In the genomic region with DNA sequence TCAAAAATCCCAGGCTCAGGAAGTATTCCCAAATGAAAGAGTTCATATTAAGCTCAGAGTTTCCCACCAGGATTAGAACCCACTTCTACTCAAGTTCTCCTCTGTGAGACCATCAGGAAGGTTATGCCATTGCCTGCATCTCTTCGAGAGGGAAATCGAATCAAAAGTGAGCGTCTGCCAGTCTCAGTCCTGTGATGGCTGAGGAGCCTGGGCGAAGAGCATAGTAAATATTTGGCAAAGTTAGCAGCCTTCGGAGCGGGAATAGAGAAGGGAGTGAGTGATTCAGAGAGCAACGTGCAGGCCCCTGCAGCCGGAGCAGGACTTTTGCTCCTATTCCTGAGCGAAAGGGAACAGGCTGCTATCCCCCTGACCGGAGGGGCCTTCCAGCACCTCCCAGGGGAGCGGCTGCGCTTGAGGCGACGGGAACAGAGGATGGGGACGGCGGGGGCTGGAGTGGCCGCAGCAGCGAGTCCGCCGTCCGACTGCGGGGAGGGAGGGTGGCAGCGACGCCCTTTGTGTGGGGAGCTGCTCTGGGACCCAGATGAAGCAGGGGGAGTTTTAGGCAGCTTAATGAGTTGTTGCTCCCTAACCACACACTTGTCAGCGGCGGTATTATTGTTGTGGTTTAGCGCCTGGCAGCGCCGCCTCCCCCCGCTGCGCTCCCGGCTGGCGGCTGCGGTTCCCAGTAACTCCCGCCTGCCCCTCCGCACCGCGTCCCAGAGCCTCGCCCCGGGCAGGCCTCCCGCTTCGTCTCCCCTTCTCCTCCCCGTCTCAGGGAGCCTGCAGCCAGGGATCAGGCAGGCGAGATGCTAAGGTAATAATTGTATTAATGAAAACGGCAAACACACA, we compare ENCODE assay signal across 8 cellular contexts. TPM values are rescaled to one million over a fixed set of nuclear protein-coding genes. Genes with fewer than 3 reads are reported as not detected.
A peak's percentile ranks its signal among the peaks of the same experiment; 100 is the strongest.
DNase-seq lines count a peak whose midpoint lies in the region; ATAC-seq, FAIRE-seq and TF ChIP-seq lines count a peak whose summit lies in the region.

No MANE protein-coding gene starts in this region.

- H3K4me3 ChIP-seq in mucosa of descending colon: no peak overlapping the region

- H3K4me3 Mint-ChIP-seq in CD4-positive, alpha-beta T cell: peak overlapping the region; percentile 70

- CTCF ChIA-PET in CD4-positive, alpha-beta T cell (lab: Charles Lee): interaction anchor here (1.0 to 1.1 kb wide), 2 partner anchors 45 to 49 kb away, joined by 3 to 4 read pairs; a partner anchor contains a TSS

- peak in 3 of 10 experiments; percentile 5 to 20 (median 5) for DNase-seq in CD4-positive, alpha-beta T cell
- DNase-seq in SW480 (ENCODE audit: low spot score): peak; percentile 60
- DNase-seq in effector CD8-positive, alpha-beta T cell (lab: John Stamatoyannopoulos, UW): peak; percentile 10
- peak in 1 of 3 donors; percentile 32 for DNase-seq in mucosa of descending colon
- DNase-seq in urothelium cell line (ENCODE audit: low spot score): peak; percentile 30
- DNase-seq in epidermal melanocyte (ENCODE audit: insufficient read length, low spot score): no peak
- DNase-seq in SK-N-DZ (ENCODE audit: low spot score): no peak

- no peak for TF ChIP-seq CTCF in CD4-positive, alpha-beta T cell (IDR thresholded peaks at IDR 0.05)
- TF ChIP-seq CTCF in mucosa of descending colon (IDR thresholded peaks at IDR 0.05): no peak

- intact Hi-C loops in CD4-positive, alpha-beta T cell (cut with DNase I, micrococcal nuclease): no loop called here
- intact Hi-C loops in mucosa of descending colon (cut with DNase I, micrococcal nuclease): no loop called here

- H3K4me1 Mint-ChIP-seq in CD4-positive, alpha-beta T cell (ENCODE audit: low read depth): peaks cover 31% of the 10 kb centered on the region

- no peak overlapping the region for H3K27ac ChIP-seq in CD4-positive, alpha-beta T cell (ENCODE audit: low read depth, low read length)

- POLR2A ChIA-PET in CD4-positive, alpha-beta T cell (lab: Charles Lee): interaction anchor here (0.6 to 1.8 kb wide), 2 partner anchors 29 to 45 kb away, joined by 4 to 6 read pairs; a partner anchor contains a TSS

- H3K27ac Mint-ChIP-seq in CD4-positive, alpha-beta T cell: no peak overlapping the region

- H3K27me3 ChIP-seq in CD4-positive, alpha-beta T cell (ENCODE audit: control insufficient read depth, insufficient read depth, low read length): peaks cover 42% of the 10 kb centered on the region

- ATAC-seq in CD4-positive, alpha-beta T cell (ENCODE audit: poor library complexity): peak; percentile 72
- peak; percentile 65 for ATAC-seq in GM21825 (IDR thresholded peaks at IDR 0.05; ENCODE audit: unreplicated experiment)
- peak; percentile 59 for ATAC-seq in mucosa of descending colon

- no peaks in the 10 kb centered on the region for H3K36me3 ChIP-seq in mucosa of descending colon (ENCODE audit: low read depth)

- H3K9me3 ChIP-seq in CD4-positive, alpha-beta T cell (ENCODE audit: control insufficient read depth, low read length): no peaks in the 10 kb centered on the region
- H3K9me3 ChIP-seq in mucosa of descending colon: no peaks in the 10 kb centered on the region

- no peaks in the 10 kb centered on the region for H3K36me3 Mint-ChIP-seq in CD4-positive, alpha-beta T cell (ENCODE audit: low read depth)

- FAIRE-seq in urothelium cell line (lab: Jason Lieb, UNC): no peak

- no peaks in the 10 kb centered on the region for H3K9me3 Mint-ChIP-seq in CD4-positive, alpha-beta T cell

- peaks cover 69% of the 10 kb centered on the region for H3K27me3 Mint-ChIP-seq in CD4-positive, alpha-beta T cell

- H3K4me1 ChIP-seq in mucosa of descending colon (ENCODE audit: low read depth): peaks cover 11% of the 10 kb centered on the region

RNA-seq across cellular contexts. Expression of a gene that starts 21.7 kb away (rescaled TPM):
- 1 to 10 TPM in 1 of 2 experiments, under 1 TPM in 1; 0.84 to 1.4 TPM for total RNA-seq in CD4-positive, alpha-beta T cell
- total RNA-seq in mucosa of descending colon: 1 to 10 TPM; 1.7 to 5.3 (median 2.0) TPM
- polyA plus RNA-seq in SK-N-DZ (2014; cell fraction: cytosol; rRNA removed): 4.6 and 5.8 TPM in 2 replicates
- polyA plus RNA-seq in SK-N-DZ (2014; cell fraction: nucleus; rRNA removed): 4.3 and 7.7 TPM in 2 replicates

RNA-seq across cellular contexts. Expression of a gene that starts 34.0 kb away (rescaled TPM):
- under 1 TPM in 1 of 2 experiments, not detected in 1; 0.28 TPM for total RNA-seq in CD4-positive, alpha-beta T cell
- 100 to 1,000 TPM in 2 of 3 donors, 10 to 100 TPM in 1; 78.6 to 268 (median 126) TPM for total RNA-seq in mucosa of descending colon
- polyA plus RNA-seq in SK-N-DZ (2014; cell fraction: cytosol; rRNA removed): 0.21 and 0.41 TPM in 2 replicates
- 1.2 and 2.7 TPM in 2 replicates for polyA plus RNA-seq in SK-N-DZ (2014; cell fraction: nucleus; rRNA removed)

RNA-seq across cellular contexts. Expression of a gene that starts 44.1 kb away (rescaled TPM):
- total RNA-seq in CD4-positive, alpha-beta T cell: under 1 TPM; 0.38 to 0.64 TPM
- total RNA-seq in mucosa of descending colon: 10 to 100 TPM in 1 of 3 donors, 1 to 10 TPM in 2; 7.7 to 11.5 (median 8.4) TPM
- polyA plus RNA-seq in SK-N-DZ (2014; cell fraction: cytosol; rRNA removed): 0.27 TPM in 1 of 2 replicates, not detected in the other
- polyA plus RNA-seq in SK-N-DZ (2014; cell fraction: nucleus; rRNA removed): 0.22 and 0.64 TPM in 2 replicates

RNA-seq across cellular contexts. Expression of a gene that starts 44.3 kb away (rescaled TPM):
- total RNA-seq in CD4-positive, alpha-beta T cell: under 1 TPM in 1 of 2 experiments, not detected in 1; 0.16 TPM
- 1 to 10 TPM; 4.6 to 6.9 (median 5.8) TPM for total RNA-seq in mucosa of descending colon
- 13.8 and 15.5 TPM in 2 replicates for polyA plus RNA-seq in SK-N-DZ (2014; cell fraction: cytosol; rRNA removed)
- polyA plus RNA-seq in SK-N-DZ (2014; cell fraction: nucleus; rRNA removed): 8.9 and 13.1 TPM in 2 replicates

RNA-seq across cellular contexts. Expression of a gene that starts 44.5 kb away (rescaled TPM):
- 1 to 10 TPM; 4.5 to 5.6 TPM for total RNA-seq in CD4-positive, alpha-beta T cell
- 100 to 1,000 TPM in 2 of 3 donors, 10 to 100 TPM in 1; 81.7 to 232 (median 147) TPM for total RNA-seq in mucosa of descending colon
- polyA plus RNA-seq in SK-N-DZ (2014; cell fraction: cytosol; rRNA removed): 0.52 and 2.0 TPM in 2 replicates
- 0.82 and 1.5 TPM in 2 replicates for polyA plus RNA-seq in SK-N-DZ (2014; cell fraction: nucleus; rRNA removed)

Comparison
In these comparisons a context has a peak if more than half of its experiments do, and no peak if none do; other contexts are left out.
1. DNase-seq: peak in SW480 (single experiment), effector CD8-positive, alpha-beta T cell (single experiment) and urothelium cell line (single experiment); none in epidermal melanocyte (single experiment) and SK-N-DZ (single experiment).
2. RNA of a gene that starts 34.0 kb away (total RNA-seq): 78.6 to 268 TPM in mucosa of descending colon; 0.28 TPM in CD4-positive, alpha-beta T cell; every median in the first group is over 10 times any median in the second.
3. RNA of a gene that starts 44.1 kb away (total RNA-seq): 7.7 to 11.5 TPM in mucosa of descending colon; 0.38 to 0.64 TPM in CD4-positive, alpha-beta T cell; every median in the first group is over 4 times any median in the second.
4. Peak in every context shown above with its lines, with median percentiles within 50 percentile points of each other: ATAC-seq.